ENCODE assay signal across 17 cellular contexts in genomic region chr16:50602126-50602525, GRCh38. TPM values are rescaled to one million over a fixed set of nuclear protein-coding genes. Genes with fewer than 3 reads are reported as not detected.
A peak's percentile ranks its signal among the peaks of the same experiment; 100 is the strongest.
DNase-seq lines count a peak whose midpoint lies in the region; ATAC-seq, FAIRE-seq and TF ChIP-seq lines count a peak whose summit lies in the region.
"Had no signal": no experiment of that assay in that cellular context is flagged by ENCODE, and none has a peak within 500 bp of the region (broad histone marks: within the 10 kb centered on the region; RNA-seq: fewer than 3 reads in every experiment).

No MANE protein-coding gene starts in this region.

- no peaks in the 10 kb centered on the region for H3K36me3 Mint-ChIP-seq in CD4-positive, alpha-beta T cell (ENCODE audit: low read depth)
- peaks cover 7% of the 10 kb centered on the region for H3K36me3 Mint-ChIP-seq in astrocyte (ENCODE audit: low read depth, unreplicated experiment)
- H3K36me3 Mint-ChIP-seq: natural killer cell had no signal

- H3K9me3 ChIP-seq in CD4-positive, alpha-beta T cell (ENCODE audit: control insufficient read depth, low read length): no peaks in the 10 kb centered on the region
- H3K9me3 ChIP-seq in astrocyte (ENCODE audit: insufficient read depth, low read depth, low read length): no peaks in the 10 kb centered on the region
- H3K9me3 ChIP-seq in muscle layer of colon (ENCODE audit: low read length): no peaks in the 10 kb centered on the region
- no peaks in the 10 kb centered on the region for H3K9me3 ChIP-seq in stomach

- H3K27me3 ChIP-seq in CD4-positive, alpha-beta T cell (ENCODE audit: control insufficient read depth, insufficient read depth, low read length): no peaks in the 10 kb centered on the region
- H3K27me3 ChIP-seq in astrocyte (ENCODE audit: insufficient read depth, low read length) (no peaks in the 10 kb centered on the region), muscle layer of colon (ENCODE audit: control insufficient read depth in 1 of 2, insufficient read depth in 2 of 2, low read length in 2 of 2) (no peaks in the 10 kb centered on the region), stomach (no peaks in the 10 kb centered on the region)

- no peak for TF ChIP-seq EP300 in stomach (IDR thresholded peaks at IDR 0.05)

- no peaks in the 10 kb centered on the region for H4K20me1 ChIP-seq in astrocyte (ENCODE audit: insufficient read depth, low read length)

- FAIRE-seq in astrocyte (lab: Jason Lieb, UNC): no peak
- FAIRE-seq: endothelial cell of umbilical vein, GM12878 had no signal

- CTCF ChIA-PET in CD4-positive, alpha-beta T cell (lab: Charles Lee): no interaction called here

- peak overlapping the region; percentile 5 for H3K4me3 Mint-ChIP-seq in CD4-positive, alpha-beta T cell
- H3K4me3 Mint-ChIP-seq in astrocyte (ENCODE audit: unreplicated experiment): no peak overlapping the region
- H3K4me3 Mint-ChIP-seq: activated B cell treated with CpG ODN at 0.5 μM for 24 hours, natural killer cell had no signal

- no peak overlapping the region for H3K4me3 ChIP-seq in astrocyte (ENCODE audit: insufficient read depth, low read depth, low read length)
- no peak overlapping the region for H3K4me3 ChIP-seq in muscle layer of colon (ENCODE audit: low read depth in 1 of 2, low read length in 2 of 2)
- no peak overlapping the region for H3K4me3 ChIP-seq in stomach
- H3K4me3 ChIP-seq: GM12878 had no signal

- H3K9ac ChIP-seq in astrocyte (ENCODE audit: low read length) (no peak overlapping the region), muscle layer of colon (ENCODE audit: low read length) (peak overlapping the region; percentile 62)

- H3K27ac Mint-ChIP-seq in CD4-positive, alpha-beta T cell: peak overlapping the region; percentile 74
- peak overlapping the region; percentile 66 for H3K27ac Mint-ChIP-seq in astrocyte (ENCODE audit: unreplicated experiment)
- H3K27ac Mint-ChIP-seq: activated B cell treated with CpG ODN at 0.5 μM for 24 hours; activated T-helper 2 cell treated with anti-CD3 and anti-CD28 coated beads, Interferon-gamma antibody, Interleukin-2, Interleukin-4, amounts not matched to agents 10 μg/mL and 5 μg/mL and 100 μg/mL, durations not matched to agents 14 hours and 24 hours and 36 hours; natural killer cell; stimulated activated naive CD8-positive, alpha-beta T cell treated with anti-CD3 and anti-CD28 coated beads, Interleukin-15, Interleukin-2, amounts not matched to agents 100 ng/mL and 50 ng/mL, for 24 hours had no signal

- no peak for TF ChIP-seq CTCF in CD4-positive, alpha-beta T cell (IDR thresholded peaks at IDR 0.05)
- TF ChIP-seq CTCF in astrocyte (IDR thresholded peaks at IDR 0.05; ENCODE audit: insufficient read depth, low read depth, low read length): no peak
- no peak for TF ChIP-seq CTCF in stomach (IDR thresholded peaks at IDR 0.05)

- H3K36me3 ChIP-seq in astrocyte (ENCODE audit: insufficient read depth, low read length): no peaks in the 10 kb centered on the region
- H3K36me3 ChIP-seq in muscle layer of colon (ENCODE audit: insufficient read depth, low read length): no peaks in the 10 kb centered on the region
- no peaks in the 10 kb centered on the region for H3K36me3 ChIP-seq in stomach

- no peak for TF ChIP-seq POLR2A in stomach (IDR thresholded peaks at IDR 0.05)

- H3K4me1 ChIP-seq in astrocyte (ENCODE audit: insufficient read depth, low read length) (peaks cover 13% of the 10 kb centered on the region), muscle layer of colon (ENCODE audit: insufficient read depth, low read length) (peaks cover 87% of the 10 kb centered on the region), stomach (peaks cover 30 to 73% (median 50%) of the 10 kb centered on the region in 4 donors)

- H3K4me2 ChIP-seq in astrocyte (ENCODE audit: low read length): no peak overlapping the region

- intact Hi-C loops in CD4-positive, alpha-beta T cell (cut with DNase I, micrococcal nuclease): loop anchor here in 1 of 2 experiments (2.0 kb wide), 1 partner anchor 53 kb away; the partner anchor contains the start of gene NKD1
- intact Hi-C loops in stomach (cut with DNase I; ENCODE audit: low total_unique reads): no loop called here

- no peaks in the 10 kb centered on the region for H3K27me3 Mint-ChIP-seq in CD4-positive, alpha-beta T cell
- peaks cover 23% of the 10 kb centered on the region for H3K27me3 Mint-ChIP-seq in astrocyte (ENCODE audit: low read depth, unreplicated experiment)
- H3K27me3 Mint-ChIP-seq: activated B cell treated with CpG ODN at 0.5 μM for 24 hours; stimulated activated naive CD8-positive, alpha-beta T cell treated with anti-CD3 and anti-CD28 coated beads, Interleukin-15, Interleukin-2, amounts not matched to agents 100 ng/mL and 50 ng/mL, for 24 hours had no signal

- DNase-seq in CD4-positive, alpha-beta T cell: no peak
- DNase-seq in astrocyte (ENCODE audit: low read depth) (no peak), stomach (no peak), amniotic stem cell (lab: John Stamatoyannopoulos, UW) (no peak), HuH-7.5 (ENCODE audit: low spot score) (no peak)
- DNase-seq: activated B cell treated with CpG ODN at 0.5 μM for 24 hours, GDM1, MM.1S, natural killer cell, NCI-H187 had no signal

- H3K79me2 ChIP-seq in astrocyte (ENCODE audit: insufficient read depth, low read length): no peaks in the 10 kb centered on the region

- H3K27ac ChIP-seq in CD4-positive, alpha-beta T cell (ENCODE audit: low read depth, low read length): no peak overlapping the region
- no peak overlapping the region for H3K27ac ChIP-seq in astrocyte (ENCODE audit: low read depth, low read length)
- H3K27ac ChIP-seq in muscle layer of colon (ENCODE audit: low read depth, low read length): peak overlapping the region; percentile 99
- H3K27ac ChIP-seq in stomach: peak overlapping the region in 4 of 5 donors; percentile 60 to 88 (median 72)

- H2AFZ ChIP-seq in astrocyte (ENCODE audit: low read depth, low read length): no peak overlapping the region

- peaks cover 52% of the 10 kb centered on the region for H3K4me1 Mint-ChIP-seq in CD4-positive, alpha-beta T cell (ENCODE audit: low read depth)
- peaks cover 32% of the 10 kb centered on the region for H3K4me1 Mint-ChIP-seq in astrocyte (ENCODE audit: low read depth, unreplicated experiment)
- H3K4me1 Mint-ChIP-seq: activated B cell treated with CpG ODN at 0.5 μM for 24 hours had no signal

- H3K9me3 Mint-ChIP-seq in CD4-positive, alpha-beta T cell: no peaks in the 10 kb centered on the region
- no peaks in the 10 kb centered on the region for H3K9me3 Mint-ChIP-seq in astrocyte (ENCODE audit: unreplicated experiment)
- H3K9me3 Mint-ChIP-seq: activated B cell treated with CpG ODN at 0.5 μM for 24 hours; activated T-helper 2 cell treated with anti-CD3 and anti-CD28 coated beads, Interferon-gamma antibody, Interleukin-2, Interleukin-4, amounts not matched to agents 10 μg/mL and 5 μg/mL and 100 μg/mL, durations not matched to agents 14 hours and 24 hours and 36 hours; natural killer cell; stimulated activated naive CD8-positive, alpha-beta T cell treated with anti-CD3 and anti-CD28 coated beads, Interleukin-15, Interleukin-2, amounts not matched to agents 100 ng/mL and 50 ng/mL, for 24 hours had no signal

- POLR2A ChIA-PET in CD4-positive, alpha-beta T cell (lab: Charles Lee): interaction anchor here (1.0 kb wide), 1 partner anchor 334 kb away, joined by 3 read pairs; no protein-coding TSS in a partner anchor

- no peak for ATAC-seq in CD4-positive, alpha-beta T cell (ENCODE audit: poor library complexity)
- ATAC-seq in HG03521 (IDR thresholded peaks at IDR 0.05; ENCODE audit: unreplicated experiment) (no peak), HG02763 (IDR thresholded peaks at IDR 0.05; ENCODE audit: unreplicated experiment) (no peak)
- ATAC-seq: GM12878 had no signal

- WGBS in stomach, 5 donors: 71 to 85% (median 83%) methylated on average over 5 of the region's 5 CpGs

RNA-seq across cellular contexts. Expression of gene NKD1, which starts 53.9 kb away (rescaled TPM):
- total RNA-seq in CD4-positive, alpha-beta T cell: 1 to 10 TPM; 6.1 to 9.8 TPM
- total RNA-seq in astrocyte (9.1 and 9.8 TPM in 2 replicates), stomach (100 to 1,000 TPM in 1 of 5 donors, 1 to 10 TPM in 4; 1.2 to 284 (median 6.4) TPM)
- polyA plus RNA-seq in stomach: 1 to 10 TPM in 2 of 3 donors, under 1 TPM in 1; 0.44 to 2.0 (median 1.5) TPM
- total RNA-seq: endothelial cell of umbilical vein had no signal
- polyA plus RNA-seq: endothelial cell of umbilical vein had no signal

Comparison
In these comparisons a context has a peak if more than half of its experiments do, and no peak if none do; other contexts are left out.
1. H3K27ac ChIP-seq: peak in muscle layer of colon (single experiment) and stomach (4 of 5); none in CD4-positive, alpha-beta T cell (single experiment) and astrocyte (single experiment).